ENCODE assay signal across 20 cellular contexts in the genomic region with DNA sequence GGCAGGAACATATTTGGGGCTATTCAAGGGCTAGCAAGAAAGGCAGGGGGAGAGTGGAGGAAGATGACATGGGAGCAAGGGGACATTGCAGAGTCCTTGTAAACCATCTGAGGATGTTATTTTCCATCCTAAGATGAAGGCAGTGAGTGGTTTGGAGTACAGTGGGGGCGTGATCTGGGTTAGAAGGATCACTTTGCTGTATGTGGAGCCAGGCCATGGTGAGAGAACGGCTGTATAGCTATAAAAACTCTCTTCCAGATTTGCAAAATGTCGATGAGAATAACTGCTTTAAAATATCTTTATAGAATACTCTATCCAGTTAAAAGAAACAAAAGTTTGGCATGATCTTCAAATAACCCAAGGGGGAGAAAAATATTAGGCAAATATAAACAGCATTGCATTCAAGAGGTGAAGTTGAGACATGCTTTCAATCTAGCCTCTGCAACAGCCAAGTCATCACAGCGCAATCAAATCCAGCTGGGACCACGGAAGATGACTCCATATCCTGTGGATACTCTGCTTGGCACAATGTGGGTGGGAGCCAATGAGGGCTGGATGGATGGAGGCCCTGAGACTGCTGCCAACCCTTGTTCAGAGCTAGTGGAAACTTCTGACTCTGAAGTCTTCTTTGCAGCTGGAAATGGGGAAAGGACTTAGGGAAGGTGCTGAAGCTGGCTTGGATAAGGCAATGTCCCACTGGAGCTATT.
DNase-seq lines count a peak whose midpoint lies in the region; ATAC-seq, FAIRE-seq and TF ChIP-seq lines count a peak whose summit lies in the region.
"Had no signal": no experiment of that assay in that cellular context is flagged by ENCODE, and none has a peak within 500 bp of the region (broad histone marks: within the 10 kb centered on the region; RNA-seq: fewer than 3 reads in every experiment).

No MANE protein-coding gene starts in this region.

- H3K4me1 ChIP-seq in breast epithelium (no peaks in the 10 kb centered on the region), prostate gland (replicated peaks) (no peaks in the 10 kb centered on the region)

- CTCF ChIA-PET in MCF 10A (lab: Yijun Ruan, JAX): interaction anchor here (0.6 to 1.4 kb wide), 3 partner anchors 26 to 87 kb away, joined by 3 read pairs; no protein-coding TSS in a partner anchor

- intact Hi-C loops in MCF 10A (cut with micrococcal nuclease) (no loop called here), breast epithelium (cut with DNase I; ENCODE audit: low total_unique reads) (no loop called here), left cardiac atrium (cut with DNase I) (no loop called here), prostate gland (cut with DNase I) (no loop called here)

- ATAC-seq in left cardiac atrium (peak; percentile 56 to 84), HG02970 (IDR thresholded peaks at IDR 0.05; ENCODE audit: low FRiP score, unreplicated experiment) (no peak)
- ATAC-seq: naive thymus-derived CD4-positive, alpha-beta T cell had no signal

- H3K27ac ChIP-seq in breast epithelium (no peak overlapping the region), prostate gland (no peak overlapping the region)
- H3K27ac ChIP-seq: SK-N-MC, thoracic aorta had no signal

- H3K4me3 Mint-ChIP-seq in MCF 10A (ENCODE audit: unreplicated experiment): no peak overlapping the region
- H3K4me3 Mint-ChIP-seq: endodermal cell had no signal

- WGBS in prostate gland: 32% methylated on average over 5 of the region's 5 CpGs

- peaks cover 6% of the 10 kb centered on the region for H3K4me1 Mint-ChIP-seq in MCF 10A (ENCODE audit: insufficient read depth, unreplicated experiment)
- H3K4me1 Mint-ChIP-seq: naive thymus-derived CD4-positive, alpha-beta T cell had no signal

- in situ Hi-C loops in KBM-7 (cut with MboI; ENCODE audit: low pct_unique_long_range_greater_than_20kb, low sequenced_read_pairs): no loop called here

- H3K4me3 ChIP-seq in breast epithelium: no peak overlapping the region
- H3K4me3 ChIP-seq in bronchial epithelial cell (ENCODE audit: low read depth, low read length): no peak overlapping the region
- H3K4me3 ChIP-seq in prostate gland: no peak overlapping the region
- H3K4me3 ChIP-seq: SK-N-MC, smooth muscle cell, thoracic aorta had no signal

- no peak overlapping the region for H3K27ac Mint-ChIP-seq in MCF 10A (ENCODE audit: low read depth, unreplicated experiment)
- H3K27ac Mint-ChIP-seq: endodermal cell; naive thymus-derived CD4-positive, alpha-beta T cell had no signal

- TF ChIP-seq POLR2A in breast epithelium (IDR thresholded peaks at IDR 0.05) (no peak), prostate gland (IDR thresholded peaks at IDR 0.05) (no peak)

- POLR2A ChIA-PET in MCF 10A (lab: Yijun Ruan, JAX): interaction anchor here (0.7 kb wide), 1 partner anchor 93 kb away, joined by 3 read pairs; no protein-coding TSS in a partner anchor

- no peaks in the 10 kb centered on the region for H3K36me3 ChIP-seq in breast epithelium
- no peaks in the 10 kb centered on the region for H3K36me3 ChIP-seq in bronchial epithelial cell (ENCODE audit: control insufficient read depth, insufficient read depth, low read length)
- H3K36me3 ChIP-seq in prostate gland: no peaks in the 10 kb centered on the region
- H3K36me3 ChIP-seq: thoracic aorta had no signal

- no peak for FAIRE-seq in bronchial epithelial cell (lab: Jason Lieb, UNC)
- FAIRE-seq: A204.1, GM12892, islet of Langerhans had no signal

- no peaks in the 10 kb centered on the region for H3K36me3 Mint-ChIP-seq in MCF 10A (ENCODE audit: insufficient read depth, unreplicated experiment)
- H3K36me3 Mint-ChIP-seq: naive thymus-derived CD4-positive, alpha-beta T cell had no signal

- H3K9me3 Mint-ChIP-seq in MCF 10A (ENCODE audit: unreplicated experiment): no peaks in the 10 kb centered on the region
- H3K9me3 Mint-ChIP-seq: naive thymus-derived CD4-positive, alpha-beta T cell had no signal

- TF ChIP-seq CTCF in MCF 10A (IDR thresholded peaks at IDR 0.05; ENCODE audit: unreplicated experiment) (no peak), breast epithelium (IDR thresholded peaks at IDR 0.05) (no peak), bronchial epithelial cell (IDR thresholded peaks at IDR 0.05; ENCODE audit: insufficient read depth, low read length, severe bottlenecking) (no peak), prostate gland (IDR thresholded peaks at IDR 0.05) (no peak)

- H3K27me3 ChIP-seq in breast epithelium (no peaks in the 10 kb centered on the region), bronchial epithelial cell (ENCODE audit: control insufficient read depth, insufficient read depth, low read length) (no peaks in the 10 kb centered on the region), prostate gland (replicated peaks; ENCODE audit: insufficient read depth) (no peaks in the 10 kb centered on the region)

- no peaks in the 10 kb centered on the region for H3K9me3 ChIP-seq in breast epithelium
- H3K9me3 ChIP-seq in prostate gland: no peaks in the 10 kb centered on the region
- H3K9me3 ChIP-seq: thoracic aorta had no signal

- DNase-seq in MCF 10A (ENCODE audit: unreplicated experiment) (peak; percentile 41), breast epithelium (ENCODE audit: low spot score in 2 of 2) (no peak), bronchial epithelial cell (ENCODE audit: low read depth) (peak; percentile 86), left cardiac atrium (peak; percentile 49), GDM1 (lab: John Stamatoyannopoulos, UW) (no peak), prostate gland (ENCODE audit: low spot score) (no peak), KBM-7 (no peak)
- DNase-seq: activated CD4-positive, CD25-positive, alpha-beta regulatory T cell; activated T-cell treated with anti-CD3 and anti-CD28 coated beads, Interleukin-2, amount 50 U/mL, for 1 hour; DMS153; endodermal cell; naive thymus-derived CD4-positive, alpha-beta T cell; NCI-H1694 treated with DMSO at 0.1 percent for 48 hours had no signal

- no TSS peak for BruUV-seq in MCF 10A (replicated peaks; lab: Mats Ljungman, UMichigan)

- H3K27me3 Mint-ChIP-seq in MCF 10A (ENCODE audit: insufficient read depth, unreplicated experiment): no peaks in the 10 kb centered on the region

Comparison
In these comparisons a context has a peak if more than half of its experiments do, and no peak if none do; other contexts are left out.
1. DNase-seq: peak in MCF 10A (single experiment), bronchial epithelial cell (single experiment) and left cardiac atrium (single experiment); none in breast epithelium (0 of 2), GDM1 (single experiment), prostate gland (single experiment) and KBM-7 (single experiment).